Comparison of ENCODE assay signal across 26 cellular contexts in the genomic region with DNA sequence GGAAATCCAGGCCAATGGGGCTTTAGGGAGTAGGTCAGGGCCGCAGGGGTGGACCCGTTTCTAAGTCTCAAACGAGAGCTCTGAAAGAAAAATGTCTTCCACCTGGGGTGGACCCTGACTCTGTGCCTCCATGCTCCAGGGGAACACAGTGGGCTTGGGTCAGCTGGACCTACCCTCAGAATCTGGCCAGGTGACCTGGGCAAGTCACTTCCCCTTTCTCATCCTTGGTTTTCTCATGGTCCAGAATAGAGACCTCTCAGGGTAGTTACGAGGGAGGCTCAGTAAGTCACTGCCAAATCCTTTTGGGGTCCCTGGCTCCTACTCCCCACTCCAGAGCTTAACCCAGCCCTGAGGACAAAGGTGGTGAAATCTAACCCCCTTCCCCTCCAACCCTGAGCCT. TPM values are rescaled to one million over a fixed set of nuclear protein-coding genes. Genes with fewer than 3 reads are reported as not detected.
"Had no signal": no experiment of that assay in that cellular context is flagged by ENCODE, and none has a peak within 500 bp of the region (broad histone marks: within the 10 kb centered on the region; RNA-seq: fewer than 3 reads in every experiment).

No MANE protein-coding gene starts in this region.

- H3K36me3 Mint-ChIP-seq: natural killer cell had no signal

- FAIRE-seq: endometrium, frontal cortex, keratinocyte, urothelium cell line had no signal

- H3K27me3 ChIP-seq: stomach, testis, tibial artery, upper lobe of left lung had no signal

- H3K9me3 ChIP-seq: lower lobe of right lung, stomach, testis, tibial artery, upper lobe of left lung had no signal

- H3K4me3 ChIP-seq: lower lobe of right lung, smooth muscle cell, stomach, testis, tibial artery, upper lobe of left lung had no signal

- H3K27ac Mint-ChIP-seq: effector memory CD8-positive, alpha-beta T cell; natural killer cell; progenitor cell of endocrine pancreas had no signal

- H2AFZ ChIP-seq: parathyroid adenoma had no signal

- H3K9me3 Mint-ChIP-seq: effector memory CD8-positive, alpha-beta T cell; natural killer cell; neural crest cell had no signal

- H3K4me3 Mint-ChIP-seq: effector memory CD8-positive, alpha-beta T cell; natural killer cell; neural crest cell had no signal

- H3K36me3 ChIP-seq: lower lobe of right lung, stomach, tibial artery, upper lobe of left lung had no signal

- H3K27ac ChIP-seq: lower lobe of right lung, parathyroid adenoma, stomach, testis, tibial artery, upper lobe of left lung had no signal

- H3K4me2 ChIP-seq: smooth muscle cell had no signal

- DNase-seq: cortex of kidney; effector memory CD8-positive, alpha-beta T cell; head of caudate nucleus; left ventricle myocardium superior; lower lobe of right lung; natural killer cell; stimulated activated CD4-positive, alpha-beta T cell treated with anti-CD3 and anti-CD28 coated beads, Interleukin-12 subunit alpha, Interleukin-12 subunit beta, amount 100 ng/mL, for 4 hours; stimulated activated CD4-positive, alpha-beta T cell treated with anti-CD3 and anti-CD28 coated beads, Interleukin-1b, Interleukin-23, amount 100 ng/mL, for 48 hours; stimulated activated CD4-positive, alpha-beta T cell treated with anti-CD3 and anti-CD28 coated beads, Interleukin-4, amount 100 ng/mL, for 1 hour; stimulated activated CD8-positive, alpha-beta memory T cell treated with anti-CD3 and anti-CD28 coated beads, Interleukin-4, amount 100 ng/mL, for 48 hours; stimulated activated naive CD4-positive, alpha-beta T cell treated with Interleukin-2 at 50 U/mL for 16 hours; stomach; substantia nigra; testis; tibial artery; upper lobe of left lung had no signal

- H3K27me3 Mint-ChIP-seq: effector memory CD8-positive, alpha-beta T cell; progenitor cell of endocrine pancreas had no signal

- H3K9ac ChIP-seq: parathyroid adenoma had no signal

- ATAC-seq: effector memory CD8-positive, alpha-beta T cell; left ventricle myocardium superior; lower lobe of right lung; natural killer cell; sciatic nerve had no signal

RNA-seq across cellular contexts. Expression of a gene that starts 25.8 kb away (rescaled TPM):
- total RNA-seq: fibroblast of villous mesenchyme, left ventricle myocardium superior had no signal
- polyA plus RNA-seq: smooth muscle cell had no signal
